22 cellular contexts compared by ENCODE assay signal in genomic region chr1:195158091-195158490, GRCh38.
"Had no signal": no experiment of that assay in that cellular context is flagged by ENCODE, and none has a peak within 500 bp of the region (broad histone marks: within the 10 kb centered on the region; RNA-seq: fewer than 3 reads in every experiment).

No MANE protein-coding gene starts in this region.

- DNase-seq: KBM-7, MV-4-11, NCI-H1048, NCI-H1105 treated with DMSO at 0.1 percent for 48 hours, NCI-H1417 treated with DMSO at 0.1 percent for 48 hours, NCI-H146, NCI-H1694 treated with DMSO at 0.1 percent for 48 hours, NCI-H2029, NCI-H2081 treated with DMSO at 0.1 percent for 48 hours, NCI-H2171, NCI-H226, NCI-H446, NCI-H510A, NCI-H524 treated with DMSO at 0.1 percent for 48 hours, NCI-H69, NCI-H774, Right ventricle myocardium superior, RPMI8226, SIG-M5 had no signal

- H3K36me3 ChIP-seq: SJSA1 had no signal

- H3K4me3 ChIP-seq: SJSA1, SK-N-MC had no signal

- H3K27me3 ChIP-seq: SJSA1 had no signal

- H3K4me1 ChIP-seq: SJSA1 had no signal

- FAIRE-seq: RCC 7860 had no signal

- H3K9me3 ChIP-seq: SJSA1 had no signal

- H3K27ac ChIP-seq: SJSA1, SK-N-MC had no signal
